ENCODE assay signal across 1 cellular context in the genomic region with DNA sequence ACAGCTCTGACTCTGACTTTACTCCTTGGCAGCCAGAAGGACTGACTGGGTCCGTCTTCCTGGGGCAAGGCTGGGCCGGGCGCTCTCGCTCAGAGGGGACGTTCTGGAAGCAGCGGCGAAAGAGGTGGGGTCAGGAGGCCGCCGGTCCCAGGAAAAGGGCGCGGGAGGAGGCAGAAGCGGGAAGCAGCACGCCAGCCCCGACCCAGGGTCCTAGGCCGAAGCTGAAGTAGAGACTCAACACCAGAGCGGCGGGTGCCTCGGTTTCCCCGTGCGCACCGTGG.
TF ChIP-seq lines count a peak whose summit lies in the region.

No MANE protein-coding gene starts in this region.

TF ChIP-seq in GM23338, 12 proteins besides CTCF, POLR2A, EP300 and RAD21 (continued from another document):
- TF ChIP-seq ZNF462 (CRISPR knock-in tag; IDR thresholded peaks at IDR 0.05) = no peak
